In the genomic region with DNA sequence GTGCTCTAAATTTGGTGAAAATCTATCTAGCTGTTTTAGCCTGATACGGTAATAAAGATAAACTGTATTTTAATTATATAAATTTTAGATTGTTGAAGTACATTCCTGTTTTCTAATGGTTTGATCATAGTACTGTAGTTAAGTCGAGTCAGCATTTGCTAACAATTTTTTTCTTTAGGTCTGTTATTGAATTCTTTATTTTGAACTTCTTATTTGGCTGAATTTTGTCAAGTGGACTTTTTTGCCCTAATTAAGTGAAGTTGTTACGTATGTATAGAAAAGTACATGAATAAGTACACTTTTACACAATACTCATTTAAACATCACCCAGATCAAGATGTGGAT, we compare ENCODE assay signal across 24 cellular contexts.
"Had no signal": no experiment of that assay in that cellular context is flagged by ENCODE, and none has a peak within 500 bp of the region (broad histone marks: within the 10 kb centered on the region; RNA-seq: fewer than 3 reads in every experiment).

No MANE protein-coding gene starts in this region.

- H3K4me1 Mint-ChIP-seq: immature natural killer cell; stimulated activated effector memory CD8-positive, alpha-beta T cell treated with anti-CD3 and anti-CD28 coated beads, Interleukin-12 subunit alpha, Interleukin-12 subunit beta, amount 100 ng/mL, for 72 hours had no signal

- DNase-seq: dermis blood vessel endothelial cell; effector memory CD4-positive, alpha-beta T cell; foreskin keratinocyte; immature natural killer cell; islet precursor cell; kidney glomerular epithelial cell; left ventricle myocardium superior; lower lobe of right lung; natural killer cell; stimulated activated CD4-positive, alpha-beta T cell treated with anti-CD3 and anti-CD28 coated beads, Interleukin-2, amount 100 ng/mL, for 24 hours; stimulated activated CD4-positive, alpha-beta T cell treated with anti-CD3 and anti-CD28 coated beads, Interleukin-4, amount 100 ng/mL, for 24 hours; stimulated activated naive CD4-positive, alpha-beta T cell treated with Interleukin-2 at 50 U/mL for 16 hours; stomach; thyroid gland; trophoblast cell had no signal

- H3K9ac ChIP-seq: parathyroid adenoma had no signal

- H3K36me3 ChIP-seq: esophagus muscularis mucosa, lower lobe of right lung, thyroid gland, vagina had no signal

- H3K9me3 ChIP-seq: esophagus muscularis mucosa, lower lobe of right lung, stomach, thyroid gland, vagina had no signal

- H3K79me2 ChIP-seq: parathyroid adenoma had no signal

- H3K4me3 ChIP-seq: coronary artery, esophagus muscularis mucosa, lower lobe of right lung, smooth muscle cell, stomach, thyroid gland, vagina had no signal

- H3K27ac ChIP-seq: coronary artery, esophagus muscularis mucosa, foreskin keratinocyte, lower lobe of right lung, parathyroid adenoma, stomach, thyroid gland, vagina had no signal

- H3K4me3 Mint-ChIP-seq: immature natural killer cell; natural killer cell; stimulated activated effector memory CD8-positive, alpha-beta T cell treated with anti-CD3 and anti-CD28 coated beads, Interleukin-12 subunit alpha, Interleukin-12 subunit beta, amount 100 ng/mL, for 72 hours had no signal

- H3K27me3 ChIP-seq: esophagus muscularis mucosa, foreskin keratinocyte, stomach, thyroid gland, vagina had no signal

- FAIRE-seq: endothelial cell of umbilical vein had no signal

- H3K4me2 ChIP-seq: smooth muscle cell had no signal

- H3K27ac Mint-ChIP-seq: immature natural killer cell; natural killer cell; progenitor cell of endocrine pancreas; stimulated activated effector memory CD8-positive, alpha-beta T cell treated with anti-CD3 and anti-CD28 coated beads, Interleukin-12 subunit alpha, Interleukin-12 subunit beta, amount 100 ng/mL, for 72 hours had no signal

- H3K27me3 Mint-ChIP-seq: progenitor cell of endocrine pancreas had no signal

- ATAC-seq: foreskin keratinocyte; left ventricle myocardium superior; lower lobe of right lung; natural killer cell; sciatic nerve; stimulated activated effector memory CD8-positive, alpha-beta T cell treated with anti-CD3 and anti-CD28 coated beads, Interleukin-12 subunit alpha, Interleukin-12 subunit beta, amount 100 ng/mL, for 72 hours had no signal

- H3K4me1 ChIP-seq: esophagus muscularis mucosa, foreskin keratinocyte, lower lobe of right lung, parathyroid adenoma, stomach, vagina had no signal

- H3K9me3 Mint-ChIP-seq: immature natural killer cell; natural killer cell; stimulated activated effector memory CD8-positive, alpha-beta T cell treated with anti-CD3 and anti-CD28 coated beads, Interleukin-12 subunit alpha, Interleukin-12 subunit beta, amount 100 ng/mL, for 72 hours had no signal

- H2AFZ ChIP-seq: parathyroid adenoma had no signal
